ENCODE assay signal across 20 cellular contexts in genomic region chr5:107119656-107120055, GRCh38.
DNase-seq lines count a peak whose midpoint lies in the region; ATAC-seq and TF ChIP-seq lines count a peak whose summit lies in the region.
"Had no signal": no experiment of that assay in that cellular context is flagged by ENCODE, and none has a peak within 500 bp of the region (broad histone marks: within the 10 kb centered on the region; RNA-seq: fewer than 3 reads in every experiment).

No MANE protein-coding gene starts in this region.

- H3K27ac Mint-ChIP-seq in mesothelial cell of epicardium (peak overlapping the region; percentile 13), nephron progenitor cell (no peak overlapping the region)
- H3K27ac Mint-ChIP-seq: CD14-positive monocyte; CD4-positive, alpha-beta T cell; CD8-positive, alpha-beta memory T cell had no signal

- TF ChIP-seq CTCF in mesothelial cell of epicardium (IDR thresholded peaks at IDR 0.05; ENCODE audit: unreplicated experiment): no peak
- TF ChIP-seq CTCF in nephron progenitor cell (IDR thresholded peaks at IDR 0.05): no peak

- H3K4me3 ChIP-seq in HUES48 (ENCODE audit: low read depth, low read length): no peak overlapping the region
- H3K4me3 ChIP-seq: A549; BLaER1 treated with 17β-estradiol and CSF1 and Interleukin-3, amounts not matched to agents 10 nM and 100 nM had no signal

- H3K27me3 ChIP-seq in HUES48 (ENCODE audit: control insufficient read depth, insufficient read depth, low read length): no peaks in the 10 kb centered on the region
- H3K27me3 ChIP-seq: BE2C; BLaER1 treated with 17β-estradiol and CSF1 and Interleukin-3, amounts not matched to agents 10 nM and 100 nM had no signal

- H3K36me3 ChIP-seq in HUES48 (ENCODE audit: control insufficient read depth, insufficient read depth, low read length): no peaks in the 10 kb centered on the region
- H3K36me3 ChIP-seq: BE2C; BLaER1 treated with 17β-estradiol and CSF1 and Interleukin-3, amounts not matched to agents 10 nM and 100 nM had no signal

- ATAC-seq in HG03432 (IDR thresholded peaks at IDR 0.05; ENCODE audit: unreplicated experiment): no peak
- ATAC-seq: A549 had no signal

- no peaks in the 10 kb centered on the region for H3K27me3 Mint-ChIP-seq in mesothelial cell of epicardium (ENCODE audit: low read depth)
- peaks cover 11% of the 10 kb centered on the region for H3K27me3 Mint-ChIP-seq in nephron progenitor cell (ENCODE audit: low read depth, poor library complexity)
- H3K27me3 Mint-ChIP-seq: CD4-positive, alpha-beta T cell; CD8-positive, alpha-beta memory T cell had no signal

- no peak overlapping the region for H3K9ac ChIP-seq in HUES48 (ENCODE audit: low read depth, low read length)
- H3K9ac ChIP-seq: BLaER1 treated with 17β-estradiol and CSF1 and Interleukin-3, amounts not matched to agents 10 nM and 100 nM had no signal

- no peaks in the 10 kb centered on the region for H3K9me3 ChIP-seq in HUES48 (ENCODE audit: control insufficient read depth, insufficient read depth, low read length)
- H3K9me3 ChIP-seq: A549; BE2C; BLaER1 treated with 17β-estradiol and CSF1 and Interleukin-3, amounts not matched to agents 10 nM and 100 nM had no signal

- H3K36me3 Mint-ChIP-seq in mesothelial cell of epicardium (no peaks in the 10 kb centered on the region), nephron progenitor cell (ENCODE audit: low read depth) (no peaks in the 10 kb centered on the region)
- H3K36me3 Mint-ChIP-seq: CD14-positive monocyte; CD8-positive, alpha-beta memory T cell had no signal

- peak; percentile 28 for DNase-seq in astrocyte of the hippocampus (ENCODE audit: low read depth, low spot score)
- no peak for DNase-seq in mesothelial cell of epicardium (ENCODE audit: low spot score in 2 of 2, unreplicated experiment in 2 of 2)
- DNase-seq in NCI-H82 treated with DMSO at 0.1 percent for 48 hours (lab: John Stamatoyannopoulos, UW; ENCODE audit: unreplicated experiment): no peak
- no peak for DNase-seq in nephron progenitor cell
- no peak for DNase-seq in COR-L47 (lab: John Stamatoyannopoulos, UW)
- DNase-seq: 8988T; ACHN; AML-193; BE2C; CD4-positive, alpha-beta T cell; CD8-positive, alpha-beta memory T cell; DMS153; DND-41; H7; HCEC 1CT had no signal

- H3K9me3 Mint-ChIP-seq in mesothelial cell of epicardium (no peaks in the 10 kb centered on the region), nephron progenitor cell (no peaks in the 10 kb centered on the region)
- H3K9me3 Mint-ChIP-seq: CD4-positive, alpha-beta T cell; CD8-positive, alpha-beta memory T cell had no signal

- peak overlapping the region; percentile 46 for H3K27ac ChIP-seq in HUES48 (ENCODE audit: low read depth, low read length)
- H3K27ac ChIP-seq: A549; BLaER1 treated with 17β-estradiol and CSF1 and Interleukin-3, amounts not matched to agents 10 nM and 100 nM had no signal

- H3K4me1 Mint-ChIP-seq in mesothelial cell of epicardium: peaks cover 39% of the 10 kb centered on the region
- no peaks in the 10 kb centered on the region for H3K4me1 Mint-ChIP-seq in nephron progenitor cell
- H3K4me1 Mint-ChIP-seq: CD14-positive monocyte; CD8-positive, alpha-beta memory T cell had no signal

- H3K4me3 Mint-ChIP-seq in mesothelial cell of epicardium (no peak overlapping the region), nephron progenitor cell (no peak overlapping the region)
- H3K4me3 Mint-ChIP-seq: CD14-positive monocyte; CD4-positive, alpha-beta T cell; CD8-positive, alpha-beta memory T cell had no signal

- H3K4me1 ChIP-seq in HUES48 (ENCODE audit: control insufficient read depth, insufficient read depth, low read length): peaks cover 39% of the 10 kb centered on the region
- H3K4me1 ChIP-seq: A549; BLaER1 treated with 17β-estradiol and CSF1 and Interleukin-3, amounts not matched to agents 10 nM and 100 nM had no signal
